In the genomic region with DNA sequence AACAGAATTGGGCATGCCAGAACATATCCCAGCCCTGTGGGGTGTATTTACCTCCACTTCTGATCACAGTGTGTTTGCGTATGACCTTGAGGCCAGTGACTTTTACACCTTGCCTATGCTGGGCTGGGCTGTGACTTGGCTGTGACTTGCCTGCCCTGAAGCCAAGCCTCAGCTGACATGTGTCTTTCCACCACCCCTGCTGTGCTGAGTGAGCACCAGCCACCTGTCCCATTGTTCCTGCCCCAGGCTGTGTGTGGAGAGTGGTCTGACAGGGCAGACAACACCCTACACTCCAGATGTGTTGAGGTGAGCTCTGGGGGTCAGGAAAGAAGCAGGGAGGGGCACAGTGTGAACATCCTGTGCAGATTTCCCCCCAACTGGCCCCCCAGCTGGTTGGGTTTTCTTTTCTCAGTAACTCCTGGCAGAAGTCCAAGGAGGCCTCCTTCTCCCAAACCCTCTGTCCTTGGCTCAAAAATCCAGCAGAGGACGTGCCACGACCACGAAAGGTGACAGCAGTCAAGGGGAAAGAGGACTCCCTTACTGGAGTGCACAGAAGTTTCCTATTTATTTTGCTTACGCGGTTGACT, we compare ENCODE assay signal across 1 cellular context.
A peak's percentile ranks its signal among the peaks of the same experiment; 100 is the strongest.
TF ChIP-seq lines count a peak whose summit lies in the region.

No MANE protein-coding gene starts in this region.

TF ChIP-seq in HepG2, 621 proteins besides CTCF, POLR2A, EP300 and RAD21 (continued from another document and continues in another):
- no peak for TF ChIP-seq ZNF317 (CRISPR knock-in tag; IDR thresholded peaks at IDR 0.05)
- no peak for TF ChIP-seq NONO (IDR thresholded peaks at IDR 0.05)
- peak; percentile 55 for TF ChIP-seq NONO (CRISPR knock-in tag; conservative IDR thresholded peaks at IDR 0.05)
- 0 out of 2 replicates have a peak, but pooled peaks have one; percentile 44 for TF ChIP-seq BORCS8-MEF2B (CRISPR knock-in tag; IDR thresholded peaks at IDR 0.05)
- peak; percentile 76 for TF ChIP-seq SMC3 (IDR thresholded peaks at IDR 0.05; ENCODE audit: low read length)
- TF ChIP-seq HMG20A (CRISPR knock-in tag; IDR thresholded peaks at IDR 0.05; ENCODE audit: borderline replicate concordance): no peak
- TF ChIP-seq, protein P1, sequence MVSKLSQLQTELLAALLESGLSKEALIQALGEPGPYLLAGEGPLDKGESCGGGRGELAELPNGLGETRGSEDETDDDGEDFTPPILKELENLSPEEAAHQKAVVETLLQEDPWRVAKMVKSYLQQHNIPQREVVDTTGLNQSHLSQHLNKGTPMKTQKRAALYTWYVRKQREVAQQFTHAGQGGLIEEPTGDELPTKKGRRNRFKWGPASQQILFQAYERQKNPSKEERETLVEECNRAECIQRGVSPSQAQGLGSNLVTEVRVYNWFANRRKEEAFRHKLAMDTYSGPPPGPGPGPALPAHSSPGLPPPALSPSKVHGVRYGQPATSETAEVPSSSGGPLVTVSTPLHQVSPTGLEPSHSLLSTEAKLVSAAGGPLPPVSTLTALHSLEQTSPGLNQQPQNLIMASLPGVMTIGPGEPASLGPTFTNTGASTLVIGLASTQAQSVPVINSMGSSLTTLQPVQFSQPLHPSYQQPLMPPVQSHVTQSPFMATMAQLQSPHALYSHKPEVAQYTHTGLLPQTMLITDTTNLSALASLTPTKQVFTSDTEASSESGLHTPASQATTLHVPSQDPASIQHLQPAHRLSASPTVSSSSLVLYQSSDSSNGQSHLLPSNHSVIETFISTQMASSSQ (IDR thresholded peaks at IDR 0.05; ENCODE audit: low read depth): no peak
- TF ChIP-seq, protein P1 (CRISPR knock-in tag; IDR thresholded peaks at IDR 0.05; ENCODE audit: borderline replicate concordance): 0 out of 2 replicates have a peak, but pooled peaks have one; percentile 30
- TF ChIP-seq AHR (CRISPR knock-in tag; IDR thresholded peaks at IDR 0.05): no peak
- TF ChIP-seq SALL2 (CRISPR knock-in tag; IDR thresholded peaks at IDR 0.05): 0 out of 2 replicates have a peak, but pooled peaks have one; percentile 26
- 0 out of 2 replicates have a peak, but pooled peaks have one; percentile 31 for TF ChIP-seq DMAP1 (CRISPR knock-in tag; IDR thresholded peaks at IDR 0.05)
- peak; percentile 85 for TF ChIP-seq STAG1 (CRISPR knock-in tag; IDR thresholded peaks at IDR 0.05)
- TF ChIP-seq ZFP90 (CRISPR knock-in tag; IDR thresholded peaks at IDR 0.05; ENCODE audit: borderline replicate concordance): no peak
- no peak for TF ChIP-seq BRCA1 (CRISPR knock-in tag; IDR thresholded peaks at IDR 0.05)
- peak; percentile 30; the same call in 1 of the 2 replicates for TF ChIP-seq KDM2A (CRISPR knock-in tag; IDR thresholded peaks at IDR 0.05; ENCODE audit: borderline replicate concordance, low read depth)
- no peak for TF ChIP-seq SOX13 (IDR thresholded peaks at IDR 0.05)
- TF ChIP-seq SOX13 (CRISPR knock-in tag; conservative IDR thresholded peaks at IDR 0.05 in 1 of 2, IDR thresholded peaks at IDR 0.05 in 1 of 2): 0 out of 4 replicates have a peak, but pooled peaks of 1 of the 2 experiments have one; percentile 4
- peak; percentile 51; the same call in 1 of the 2 replicates for TF ChIP-seq NFKB2 (CRISPR knock-in tag; IDR thresholded peaks at IDR 0.05; ENCODE audit: borderline replicate concordance)
- no peak for TF ChIP-seq FOXA1 (IDR thresholded peaks at IDR 0.05)
- TF ChIP-seq FOXA1 (CRISPR knock-in tag; IDR thresholded peaks at IDR 0.05): 0 out of 2 replicates have a peak, but pooled peaks have one; percentile 13
- TF ChIP-seq, protein P2, sequence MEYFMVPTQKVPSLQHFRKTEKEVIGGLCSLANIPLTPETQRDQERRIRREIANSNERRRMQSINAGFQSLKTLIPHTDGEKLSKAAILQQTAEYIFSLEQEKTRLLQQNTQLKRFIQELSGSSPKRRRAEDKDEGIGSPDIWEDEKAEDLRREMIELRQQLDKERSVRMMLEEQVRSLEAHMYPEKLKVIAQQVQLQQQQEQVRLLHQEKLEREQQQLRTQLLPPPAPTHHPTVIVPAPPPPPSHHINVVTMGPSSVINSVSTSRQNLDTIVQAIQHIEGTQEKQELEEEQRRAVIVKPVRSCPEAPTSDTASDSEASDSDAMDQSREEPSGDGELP (IDR thresholded peaks at IDR 0.05; ENCODE audit: borderline replicate concordance, low read depth): peak; percentile 40; the same call in 1 of the 2 replicates
- TF ChIP-seq ZNF446 (CRISPR knock-in tag; IDR thresholded peaks at IDR 0.05): no peak
- TF ChIP-seq, protein P3, sequence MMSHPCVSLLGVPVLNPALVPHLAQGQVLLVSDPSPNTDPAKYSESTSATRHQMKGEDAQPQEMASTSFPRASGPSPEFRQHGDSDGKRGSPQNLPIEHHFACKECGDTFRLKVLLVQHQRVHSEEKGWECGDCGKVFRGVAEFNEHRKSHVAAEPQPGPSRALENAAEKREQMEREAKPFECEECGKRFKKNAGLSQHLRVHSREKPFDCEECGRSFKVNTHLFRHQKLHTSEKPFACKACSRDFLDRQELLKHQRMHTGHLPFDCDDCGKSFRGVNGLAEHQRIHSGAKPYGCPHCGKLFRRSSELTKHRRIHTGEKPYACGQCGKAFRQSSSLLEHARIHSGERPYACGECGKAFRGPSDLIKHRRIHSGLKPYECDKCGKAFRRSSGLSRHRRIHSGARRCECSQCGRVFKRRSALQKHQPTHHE (CRISPR knock-in tag; IDR thresholded peaks at IDR 0.05; ENCODE audit: borderline replicate concordance): no peak
- no peak for TF ChIP-seq HCFC1 (IDR thresholded peaks at IDR 0.05; ENCODE audit: low read depth, low read length)
- peak; percentile 89 for TF ChIP-seq MTA1 (CRISPR knock-in tag; IDR thresholded peaks at IDR 0.05; ENCODE audit: borderline replicate concordance)
- peak; percentile 57; the same call in 1 of the 2 replicates for TF ChIP-seq ZNF263 (CRISPR knock-in tag; IDR thresholded peaks at IDR 0.05)
- 0 out of 2 replicates have a peak, but pooled peaks have one; percentile 22 for TF ChIP-seq ATF7-NPFF (CRISPR knock-in tag; IDR thresholded peaks at IDR 0.05; ENCODE audit: low read depth)
- no peak for TF ChIP-seq ELF3 (CRISPR knock-in tag; IDR thresholded peaks at IDR 0.05)
- peak; percentile 97 for TF ChIP-seq TP53 (CRISPR knock-in tag; conservative IDR thresholded peaks at IDR 0.05)
- TF ChIP-seq, protein P4, sequence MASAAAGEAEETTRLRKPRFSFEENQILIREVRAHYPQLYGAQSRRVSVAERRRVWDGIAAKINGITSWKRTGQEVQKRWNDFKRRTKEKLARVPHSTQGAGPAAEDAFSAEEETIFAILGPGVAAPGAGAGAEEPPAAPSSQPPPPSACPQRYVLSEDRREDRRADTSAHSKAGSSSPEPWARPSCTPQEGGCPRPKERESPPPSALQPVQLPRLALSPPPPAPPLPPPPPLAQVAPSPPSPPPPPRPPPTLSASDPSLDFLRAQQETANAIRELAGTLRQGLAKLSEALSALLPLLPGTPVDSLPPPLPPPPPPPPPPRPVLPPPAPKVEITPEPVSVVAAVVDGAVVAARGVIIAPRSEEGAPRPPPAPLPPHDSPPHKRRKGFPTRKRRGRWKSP (CRISPR knock-in tag; IDR thresholded peaks at IDR 0.05): no peak
- TF ChIP-seq, protein P5, sequence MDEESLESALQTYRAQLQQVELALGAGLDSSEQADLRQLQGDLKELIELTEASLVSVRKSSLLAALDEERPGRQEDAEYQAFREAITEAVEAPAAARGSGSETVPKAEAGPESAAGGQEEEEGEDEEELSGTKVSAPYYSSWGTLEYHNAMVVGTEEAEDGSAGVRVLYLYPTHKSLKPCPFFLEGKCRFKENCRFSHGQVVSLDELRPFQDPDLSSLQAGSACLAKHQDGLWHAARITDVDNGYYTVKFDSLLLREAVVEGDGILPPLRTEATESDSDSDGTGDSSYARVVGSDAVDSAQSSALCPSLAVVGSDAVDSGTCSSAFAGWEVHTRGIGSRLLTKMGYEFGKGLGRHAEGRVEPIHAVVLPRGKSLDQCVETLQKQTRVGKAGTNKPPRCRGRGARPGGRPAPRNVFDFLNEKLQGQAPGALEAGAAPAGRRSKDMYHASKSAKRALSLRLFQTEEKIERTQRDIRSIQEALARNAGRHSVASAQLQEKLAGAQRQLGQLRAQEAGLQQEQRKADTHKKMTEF (CRISPR knock-in tag; IDR thresholded peaks at IDR 0.05): no peak
- TF ChIP-seq ESRRA (CRISPR knock-in tag; IDR thresholded peaks at IDR 0.05; ENCODE audit: low read depth): peak; percentile 52
- TF ChIP-seq GATAD2A (CRISPR knock-in tag; IDR thresholded peaks at IDR 0.05): peak; percentile 61
- no peak for TF ChIP-seq REPIN1 (CRISPR knock-in tag; IDR thresholded peaks at IDR 0.05; ENCODE audit: borderline replicate concordance, low read depth)
- TF ChIP-seq, protein P6, sequence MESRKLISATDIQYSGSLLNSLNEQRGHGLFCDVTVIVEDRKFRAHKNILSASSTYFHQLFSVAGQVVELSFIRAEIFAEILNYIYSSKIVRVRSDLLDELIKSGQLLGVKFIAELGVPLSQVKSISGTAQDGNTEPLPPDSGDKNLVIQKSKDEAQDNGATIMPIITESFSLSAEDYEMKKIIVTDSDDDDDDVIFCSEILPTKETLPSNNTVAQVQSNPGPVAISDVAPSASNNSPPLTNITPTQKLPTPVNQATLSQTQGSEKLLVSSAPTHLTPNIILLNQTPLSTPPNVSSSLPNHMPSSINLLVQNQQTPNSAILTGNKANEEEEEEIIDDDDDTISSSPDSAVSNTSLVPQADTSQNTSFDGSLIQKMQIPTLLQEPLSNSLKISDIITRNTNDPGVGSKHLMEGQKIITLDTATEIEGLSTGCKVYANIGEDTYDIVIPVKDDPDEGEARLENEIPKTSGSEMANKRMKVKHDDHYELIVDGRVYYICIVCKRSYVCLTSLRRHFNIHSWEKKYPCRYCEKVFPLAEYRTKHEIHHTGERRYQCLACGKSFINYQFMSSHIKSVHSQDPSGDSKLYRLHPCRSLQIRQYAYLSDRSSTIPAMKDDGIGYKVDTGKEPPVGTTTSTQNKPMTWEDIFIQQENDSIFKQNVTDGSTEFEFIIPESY (CRISPR knock-in tag; IDR thresholded peaks at IDR 0.05): no peak
- no peak for TF ChIP-seq KDM5A (IDR thresholded peaks at IDR 0.05; ENCODE audit: borderline replicate concordance, low read length)
- no peak for TF ChIP-seq ZFP1 (CRISPR knock-in tag; IDR thresholded peaks at IDR 0.05)
- no peak for TF ChIP-seq MEIS2 (CRISPR knock-in tag; IDR thresholded peaks at IDR 0.05)
- TF ChIP-seq, protein P7, sequence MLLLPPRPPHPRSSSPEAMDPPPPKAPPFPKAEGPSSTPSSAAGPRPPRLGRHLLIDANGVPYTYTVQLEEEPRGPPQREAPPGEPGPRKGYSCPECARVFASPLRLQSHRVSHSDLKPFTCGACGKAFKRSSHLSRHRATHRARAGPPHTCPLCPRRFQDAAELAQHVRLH (CRISPR knock-in tag; IDR thresholded peaks at IDR 0.05; ENCODE audit: borderline replicate concordance, low read depth): 0 out of 2 replicates have a peak, but pooled peaks have one; percentile 5
- no peak for TF ChIP-seq ZNF292 (CRISPR knock-in tag; IDR thresholded peaks at IDR 0.05; ENCODE audit: borderline replicate concordance, low read depth)
- TF ChIP-seq, protein P8, sequence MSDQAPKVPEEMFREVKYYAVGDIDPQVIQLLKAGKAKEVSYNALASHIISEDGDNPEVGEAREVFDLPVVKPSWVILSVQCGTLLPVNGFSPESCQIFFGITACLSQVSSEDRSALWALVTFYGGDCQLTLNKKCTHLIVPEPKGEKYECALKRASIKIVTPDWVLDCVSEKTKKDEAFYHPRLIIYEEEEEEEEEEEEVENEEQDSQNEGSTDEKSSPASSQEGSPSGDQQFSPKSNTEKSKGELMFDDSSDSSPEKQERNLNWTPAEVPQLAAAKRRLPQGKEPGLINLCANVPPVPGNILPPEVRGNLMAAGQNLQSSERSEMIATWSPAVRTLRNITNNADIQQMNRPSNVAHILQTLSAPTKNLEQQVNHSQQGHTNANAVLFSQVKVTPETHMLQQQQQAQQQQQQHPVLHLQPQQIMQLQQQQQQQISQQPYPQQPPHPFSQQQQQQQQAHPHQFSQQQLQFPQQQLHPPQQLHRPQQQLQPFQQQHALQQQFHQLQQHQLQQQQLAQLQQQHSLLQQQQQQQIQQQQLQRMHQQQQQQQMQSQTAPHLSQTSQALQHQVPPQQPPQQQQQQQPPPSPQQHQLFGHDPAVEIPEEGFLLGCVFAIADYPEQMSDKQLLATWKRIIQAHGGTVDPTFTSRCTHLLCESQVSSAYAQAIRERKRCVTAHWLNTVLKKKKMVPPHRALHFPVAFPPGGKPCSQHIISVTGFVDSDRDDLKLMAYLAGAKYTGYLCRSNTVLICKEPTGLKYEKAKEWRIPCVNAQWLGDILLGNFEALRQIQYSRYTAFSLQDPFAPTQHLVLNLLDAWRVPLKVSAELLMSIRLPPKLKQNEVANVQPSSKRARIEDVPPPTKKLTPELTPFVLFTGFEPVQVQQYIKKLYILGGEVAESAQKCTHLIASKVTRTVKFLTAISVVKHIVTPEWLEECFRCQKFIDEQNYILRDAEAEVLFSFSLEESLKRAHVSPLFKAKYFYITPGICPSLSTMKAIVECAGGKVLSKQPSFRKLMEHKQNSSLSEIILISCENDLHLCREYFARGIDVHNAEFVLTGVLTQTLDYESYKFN (CRISPR knock-in tag; conservative IDR thresholded peaks at IDR 0.05): no peak
- TF ChIP-seq, protein P9, sequence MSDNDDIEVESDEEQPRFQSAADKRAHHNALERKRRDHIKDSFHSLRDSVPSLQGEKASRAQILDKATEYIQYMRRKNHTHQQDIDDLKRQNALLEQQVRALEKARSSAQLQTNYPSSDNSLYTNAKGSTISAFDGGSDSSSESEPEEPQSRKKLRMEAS (IDR thresholded peaks at IDR 0.05): peak; percentile 48; the same call in 1 of the 2 replicates
- TF ChIP-seq, protein P10, sequence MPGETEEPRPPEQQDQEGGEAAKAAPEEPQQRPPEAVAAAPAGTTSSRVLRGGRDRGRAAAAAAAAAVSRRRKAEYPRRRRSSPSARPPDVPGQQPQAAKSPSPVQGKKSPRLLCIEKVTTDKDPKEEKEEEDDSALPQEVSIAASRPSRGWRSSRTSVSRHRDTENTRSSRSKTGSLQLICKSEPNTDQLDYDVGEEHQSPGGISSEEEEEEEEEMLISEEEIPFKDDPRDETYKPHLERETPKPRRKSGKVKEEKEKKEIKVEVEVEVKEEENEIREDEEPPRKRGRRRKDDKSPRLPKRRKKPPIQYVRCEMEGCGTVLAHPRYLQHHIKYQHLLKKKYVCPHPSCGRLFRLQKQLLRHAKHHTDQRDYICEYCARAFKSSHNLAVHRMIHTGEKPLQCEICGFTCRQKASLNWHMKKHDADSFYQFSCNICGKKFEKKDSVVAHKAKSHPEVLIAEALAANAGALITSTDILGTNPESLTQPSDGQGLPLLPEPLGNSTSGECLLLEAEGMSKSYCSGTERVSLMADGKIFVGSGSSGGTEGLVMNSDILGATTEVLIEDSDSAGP (CRISPR knock-in tag; IDR thresholded peaks at IDR 0.05; ENCODE audit: borderline replicate concordance): peak; percentile 58
- TF ChIP-seq ZNF709 (CRISPR knock-in tag; IDR thresholded peaks at IDR 0.05): no peak
